14 cellular contexts compared by ENCODE assay signal in the genomic region with DNA sequence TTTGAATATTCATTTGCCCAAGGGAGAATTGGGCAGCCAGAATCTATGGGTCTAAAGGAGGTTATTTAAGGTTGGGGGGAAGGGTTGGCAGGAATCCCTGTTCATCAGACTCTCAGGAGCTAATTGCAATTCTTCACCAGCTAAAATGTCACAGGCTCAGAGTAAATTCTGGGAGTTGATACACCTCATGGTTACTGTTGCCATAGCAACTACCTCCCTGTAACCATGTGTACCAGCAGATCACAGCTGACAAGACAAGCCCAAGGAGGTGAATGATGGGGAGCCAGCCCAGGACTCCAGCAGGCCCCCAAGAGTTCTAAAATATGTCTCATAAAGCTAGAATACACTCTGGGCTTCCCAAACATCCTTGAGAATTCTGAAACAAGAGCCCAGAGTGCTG.
DNase-seq lines count a peak whose midpoint lies in the region; ATAC-seq and TF ChIP-seq lines count a peak whose summit lies in the region.
"Had no signal": no experiment of that assay in that cellular context is flagged by ENCODE, and none has a peak within 500 bp of the region (broad histone marks: within the 10 kb centered on the region; RNA-seq: fewer than 3 reads in every experiment).

No MANE protein-coding gene starts in this region.

- H2AFZ ChIP-seq in HCT116 (ENCODE audit: low read depth, low read length, poor library complexity, severe bottlenecking), result no peak overlapping the region

- no peaks in the 10 kb centered on the region for H3K9me2 ChIP-seq in HCT116 (ENCODE audit: insufficient read depth)

- H3K4me1 ChIP-seq in HCT116 (ENCODE audit: control insufficient read depth in 1 of 2, insufficient read depth in 2 of 2, low read length in 2 of 2) (peaks cover 0 to 12% of the 10 kb centered on the region in 2 experiments; a peak in 2 of 4 replicates), adipocyte (ENCODE audit: control insufficient read depth, insufficient read depth, low read length) (peaks cover 20% of the 10 kb centered on the region), stomach (no peaks in the 10 kb centered on the region)
- H3K4me1 ChIP-seq: testis had no signal

- RAD21 ChIA-PET in HCT116 (lab: Charles Lee; ENCODE audit: low non-redundant PET in 1 of 2, low total read pairs in 2 of 2, uncharacterized antibody in 2 of 2, unreplicated experiment in 2 of 2), result no interaction called here

- no TSS peak for BruUV-seq in HCT116 (replicated peaks; lab: Mats Ljungman, UMichigan)

- H3K27me3 ChIP-seq in AG04450 (ENCODE audit: control insufficient read depth, insufficient read depth, low read length) (no peaks in the 10 kb centered on the region), HCT116 (ENCODE audit: insufficient read depth, low read length) (no peaks in the 10 kb centered on the region), adipocyte (replicated peaks; ENCODE audit: control insufficient read depth, insufficient read depth, low read length) (no peaks in the 10 kb centered on the region), stomach (peaks cover 0 to 21% (median 7%) of the 10 kb centered on the region in 3 donors)
- H3K27me3 ChIP-seq: brain microvascular endothelial cell, testis had no signal

- H3K9ac ChIP-seq in HCT116 (ENCODE audit: low read length) (no peak overlapping the region), adipocyte (ENCODE audit: low read length) (peak overlapping the region; percentile 12)

- intact Hi-C loops in HCT116 (cut with micrococcal nuclease), result no loop called here
- intact Hi-C loops in head of caudate nucleus (cut with DNase I), result no loop called here
- intact Hi-C loops in stomach (cut with DNase I; ENCODE audit: low total_unique reads), result no loop called here
- intact Hi-C loops in left colon (cut with DNase I, micrococcal nuclease), result no loop called here

- ATAC-seq in HCT116 (no peak), HG03521 (IDR thresholded peaks at IDR 0.05; ENCODE audit: unreplicated experiment) (no peak), left colon (no peak)
- ATAC-seq: Right ventricle myocardium inferior had no signal

- DNase-seq in AG04450 (ENCODE audit: low read depth, low spot score) (no peak), HCT116 (ENCODE audit: low read depth, low spot score) (no peak), adipocyte (ENCODE audit: low read depth) (no peak), head of caudate nucleus (peak in 23 of 42 donors; percentile 29 to 84 (median 55)), stomach (no peak), left colon (no peak)
- no peak for DNase-seq in activated CD4-positive, alpha-beta T cell treated with anti-CD3 and anti-CD28 coated beads for 48 hours
- DNase-seq: activated naive CD4-positive, alpha-beta T cell treated with anti-CD3 and anti-CD28 coated beads, Interleukin-2, amount 50 U/mL, for 16 hours; activated T-cell treated with anti-CD3 and anti-CD28 coated beads for 4 hours; stimulated activated CD4-positive, alpha-beta T cell treated with anti-CD3 and anti-CD28 coated beads, Interleukin-4, amount 100 ng/mL, for 1 hour; testis had no signal

- H3K27ac ChIP-seq in AG04450 (ENCODE audit: low read depth, low read length) (peak overlapping the region; percentile 69), HCT116 (ENCODE audit: low read depth, low read length) (no peak overlapping the region), stomach (no peak overlapping the region)
- H3K27ac ChIP-seq: brain microvascular endothelial cell, testis had no signal

- H4K20me1 ChIP-seq in HCT116 (ENCODE audit: insufficient read depth), result no peaks in the 10 kb centered on the region

- no peak overlapping the region for H3K4me3 ChIP-seq in AG04450 (ENCODE audit: low read depth, low read length)
- no peak overlapping the region for H3K4me3 ChIP-seq in HCT116 (replicated peaks in 1 of 2; ENCODE audit: low read depth in 1 of 2, low read length in 2 of 2)
- H3K4me3 ChIP-seq in adipocyte (ENCODE audit: low read length), result no peak overlapping the region
- H3K4me3 ChIP-seq in stomach, result no peak overlapping the region
- H3K4me3 ChIP-seq: testis had no signal

- POLR2A ChIA-PET in AG04450 (lab: Yijun Ruan, JAX) (no interaction called here), HCT116 (lab: Charles Lee) (no interaction called here)

- no peak for TF ChIP-seq RAD21 in HCT116 (IDR thresholded peaks at IDR 0.05; ENCODE audit: low read depth)

- CTCF ChIA-PET in AG04450 (lab: Charles Lee), result interaction anchor here (1.8 kb wide), 1 partner anchor 198 kb away, joined by 10 read pairs; no protein-coding TSS in a partner anchor
- CTCF ChIA-PET in HCT116 (lab: Charles Lee), result interaction anchor here (0.9 kb wide), 1 partner anchor 49 kb away, joined by 3 read pairs; no protein-coding TSS in a partner anchor

- no peak for TF ChIP-seq EP300 in stomach (IDR thresholded peaks at IDR 0.05)

- no peaks in the 10 kb centered on the region for H3K9me3 ChIP-seq in AG04450 (ENCODE audit: control insufficient read depth, insufficient read depth, low read length)
- no peaks in the 10 kb centered on the region for H3K9me3 ChIP-seq in HCT116 (ENCODE audit: control insufficient read depth in 1 of 2, insufficient read depth in 1 of 2, low read depth in 1 of 2, low read length in 2 of 2)
- no peaks in the 10 kb centered on the region for H3K9me3 ChIP-seq in adipocyte (ENCODE audit: control insufficient read depth, low read length)
- no peaks in the 10 kb centered on the region for H3K9me3 ChIP-seq in stomach
- H3K9me3 ChIP-seq: testis had no signal

- peak overlapping the region; percentile 62; the same call in 1 of the 2 replicates for H3K4me2 ChIP-seq in HCT116 (ENCODE audit: low read length)

- TF ChIP-seq CTCF in AG04450 (IDR thresholded peaks at IDR 0.05; ENCODE audit: low read depth, low read length), result no peak
- TF ChIP-seq CTCF in HCT116 (IDR thresholded peaks at IDR 0.05 in 2 of 3, conservative IDR thresholded peaks at IDR 0.05 in 1 of 3; ENCODE audit: borderline replicate concordance in 1 of 3, insufficient read depth in 1 of 3, low read depth in 2 of 3, low read length in 2 of 3), result no peak
- no peak for TF ChIP-seq CTCF in stomach (IDR thresholded peaks at IDR 0.05)

- no peak for TF ChIP-seq POLR2A in HCT116 (IDR thresholded peaks at IDR 0.05; ENCODE audit: borderline replicate concordance, extremely low read depth, insufficient read depth, insufficient read length)
- no peak for TF ChIP-seq POLR2A in stomach (IDR thresholded peaks at IDR 0.05)

- no peaks in the 10 kb centered on the region for H3K36me3 ChIP-seq in HCT116 (ENCODE audit: control insufficient read depth in 1 of 2, insufficient read depth in 2 of 2, low read length in 2 of 2)
- H3K36me3 ChIP-seq in adipocyte (ENCODE audit: control insufficient read depth, insufficient read depth, low read length, severe bottlenecking), result no peaks in the 10 kb centered on the region
- H3K36me3 ChIP-seq in stomach, result no peaks in the 10 kb centered on the region
- H3K36me3 ChIP-seq: brain microvascular endothelial cell had no signal

- no peaks in the 10 kb centered on the region for H3K79me2 ChIP-seq in HCT116 (ENCODE audit: insufficient read depth, low read length)

TF ChIP-seq in HCT116, 20 proteins besides CTCF, POLR2A, EP300 and RAD21:
- TF ChIP-seq EZH2 (IDR thresholded peaks at IDR 0.05), result no peak
TF ChIP-seq in HCT116: peak in this region for 0.

Comparison
In these comparisons a context has a peak if more than half of its experiments do, and no peak if none do; other contexts are left out.
1. DNase-seq: peak in head of caudate nucleus (23 of 42); none in AG04450 (single experiment), HCT116 (single experiment), adipocyte (single experiment), stomach (single experiment), activated CD4-positive, alpha-beta T cell treated with anti-CD3 and anti-CD28 coated beads for 48 hours (single experiment) and left colon (0 of 2).